ENCODE assay signal across 19 cellular contexts in genomic region chr21:25515484-25516405, GRCh38.
A peak's percentile ranks its signal among the peaks of the same experiment; 100 is the strongest.
DNase-seq lines count a peak whose midpoint lies in the region; ATAC-seq lines count a peak whose summit lies in the region.
"Had no signal": no experiment of that assay in that cellular context is flagged by ENCODE, and none has a peak within 500 bp of the region (broad histone marks: within the 10 kb centered on the region; RNA-seq: fewer than 3 reads in every experiment).

No MANE protein-coding gene starts in this region.

- H3K4me3 Mint-ChIP-seq in T-helper 1 cell treated with Interleukin-12 subunit alpha and Interleukin-12 subunit beta and Interleukin-4 antibody, amounts not matched to agents 30 μg/mL and 1 μg/mL, for 36 hours: no peak overlapping the region
- H3K4me3 Mint-ChIP-seq: CD8-positive, alpha-beta T cell; effector memory CD8-positive, alpha-beta T cell; T-helper 2 cell treated with Interferon-gamma antibody and Interleukin-4, amounts not matched to agents 5 μg/mL and 100 μg/mL, for 36 hours had no signal

- DNase-seq in T-helper 1 cell: no peak
- peak; percentile 44 for DNase-seq in HT1080 (ENCODE audit: low read depth)
- peak; percentile 14 for DNase-seq in astrocyte of the hippocampus (ENCODE audit: low read depth, low spot score)
- peak; percentile 34 for DNase-seq in myocyte (ENCODE audit: low read depth)
- no peak for DNase-seq in GM19238 (ENCODE audit: insufficient read length, low spot score)
- DNase-seq: activated CD4-positive, alpha-beta T cell treated with anti-CD3 and anti-CD28 coated beads, Interleukin-2, amount 50 U/mL, for 1 hour; activated effector memory CD4-positive, alpha-beta T cell treated with anti-CD3 and anti-CD28 coated beads, Interleukin-2, amount 50 U/mL, for 16 hours; CD8-positive, alpha-beta T cell; effector memory CD8-positive, alpha-beta T cell; gastrocnemius medialis; NCI-H146; NCI-H526 treated with DMSO at 0.1 percent for 48 hours; right lobe of liver; stimulated activated CD4-positive, alpha-beta T cell treated with anti-CD3 and anti-CD28 coated beads, Interleukin-2, amount 100 ng/mL, for 48 hours; stimulated activated CD8-positive, alpha-beta memory T cell treated with anti-CD3 and anti-CD28 coated beads, Interleukin-4, amount 100 ng/mL, for 48 hours had no signal

- peak overlapping the region; percentile 7 for H3K27ac Mint-ChIP-seq in T-helper 1 cell treated with Interleukin-12 subunit alpha and Interleukin-12 subunit beta and Interleukin-4 antibody, amounts not matched to agents 30 μg/mL and 1 μg/mL, for 36 hours
- H3K27ac Mint-ChIP-seq: CD8-positive, alpha-beta T cell; effector memory CD8-positive, alpha-beta T cell; T-helper 2 cell treated with Interferon-gamma antibody and Interleukin-4, amounts not matched to agents 5 μg/mL and 100 μg/mL, for 36 hours had no signal

- H3K9me3 Mint-ChIP-seq in T-helper 1 cell treated with Interleukin-12 subunit alpha and Interleukin-12 subunit beta and Interleukin-4 antibody, amounts not matched to agents 30 μg/mL and 1 μg/mL, for 36 hours: peaks cover 7% of the 10 kb centered on the region
- H3K9me3 Mint-ChIP-seq: CD8-positive, alpha-beta T cell; effector memory CD8-positive, alpha-beta T cell had no signal

- no peaks in the 10 kb centered on the region for H3K36me3 Mint-ChIP-seq in T-helper 1 cell treated with Interleukin-12 subunit alpha and Interleukin-12 subunit beta and Interleukin-4 antibody, amounts not matched to agents 30 μg/mL and 1 μg/mL, for 36 hours (ENCODE audit: low read depth)
- H3K36me3 Mint-ChIP-seq: CD8-positive, alpha-beta T cell had no signal

- H3K27me3 Mint-ChIP-seq in T-helper 1 cell treated with Interleukin-12 subunit alpha and Interleukin-12 subunit beta and Interleukin-4 antibody, amounts not matched to agents 30 μg/mL and 1 μg/mL, for 36 hours (ENCODE audit: low read depth): no peaks in the 10 kb centered on the region

- ATAC-seq in HG02884 (IDR thresholded peaks at IDR 0.05; ENCODE audit: unreplicated experiment) (no peak), GM18520 (IDR thresholded peaks at IDR 0.05; ENCODE audit: unreplicated experiment) (no peak)
- ATAC-seq: CD8-positive, alpha-beta T cell; effector memory CD8-positive, alpha-beta T cell; gastrocnemius medialis; right lobe of liver had no signal

- H3K4me1 Mint-ChIP-seq in T-helper 1 cell treated with Interleukin-12 subunit alpha and Interleukin-12 subunit beta and Interleukin-4 antibody, amounts not matched to agents 30 μg/mL and 1 μg/mL, for 36 hours (ENCODE audit: low read depth): peaks cover 5% of the 10 kb centered on the region

Comparison
In these comparisons a context has a peak if more than half of its experiments do, and no peak if none do; other contexts are left out.
1. DNase-seq: peak in HT1080 (single experiment), astrocyte of the hippocampus (single experiment) and myocyte (single experiment); none in T-helper 1 cell (0 of 5) and GM19238 (single experiment).